8 cellular contexts compared by ENCODE assay signal in the genomic region with DNA sequence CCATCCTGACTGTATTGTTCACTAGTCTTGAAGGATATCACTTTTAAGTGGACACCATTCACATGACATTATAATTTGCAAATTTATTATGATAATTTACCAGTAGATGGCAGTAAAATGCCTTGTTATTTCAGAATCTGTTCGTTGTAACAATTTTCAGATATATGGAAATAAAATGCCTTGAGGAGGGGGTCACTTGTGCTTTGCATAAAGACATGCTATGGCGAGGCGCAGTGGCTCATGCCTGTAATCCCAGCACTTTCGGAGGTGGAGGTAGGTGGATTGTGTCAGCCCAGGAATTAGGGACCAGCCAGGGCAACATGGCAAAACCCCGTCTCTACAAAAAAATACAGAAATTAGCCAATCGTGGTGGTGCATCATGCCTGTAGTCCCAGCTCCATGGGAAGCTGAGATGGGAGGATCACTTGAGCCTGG. TPM values are rescaled to one million over a fixed set of nuclear protein-coding genes. Genes with fewer than 3 reads are reported as not detected.
DNase-seq lines count a peak whose midpoint lies in the region; TF ChIP-seq lines count a peak whose summit lies in the region.

No MANE protein-coding gene starts in this region.

- H3K4me3 ChIP-seq in Karpas-422 (ENCODE audit: low read length) (peak overlapping the region; percentile 54; the same call in 1 of the 2 replicates), PC-9 (no peak overlapping the region), prostate gland (no peak overlapping the region)

- H3K4me1 ChIP-seq in Karpas-422 (ENCODE audit: low read length): peaks cover 6% of the 10 kb centered on the region
- H3K4me1 ChIP-seq in PC-9 (replicated peaks; ENCODE audit: insufficient read depth): no peaks in the 10 kb centered on the region
- H3K4me1 ChIP-seq in prostate gland (replicated peaks): no peaks in the 10 kb centered on the region

- H3K36me3 ChIP-seq in Karpas-422 (ENCODE audit: insufficient read depth, low read length) (no peaks in the 10 kb centered on the region), PC-9 (ENCODE audit: low read depth) (no peaks in the 10 kb centered on the region), prostate gland (no peaks in the 10 kb centered on the region)

- no peak for TF ChIP-seq POLR2A in prostate gland (IDR thresholded peaks at IDR 0.05)

- BruUV-seq in PC-9 (replicated peaks; lab: Mats Ljungman, UMichigan): no TSS peak

- no peak overlapping the region for H3K27ac ChIP-seq in Karpas-422 (ENCODE audit: low read length)
- no peak overlapping the region for H3K27ac ChIP-seq in PC-9
- no peak overlapping the region for H3K27ac ChIP-seq in prostate gland

- H4K20me1 ChIP-seq in Karpas-422 (ENCODE audit: insufficient read depth, low read depth, low read length) (no peaks in the 10 kb centered on the region), PC-9 (ENCODE audit: insufficient read depth) (no peaks in the 10 kb centered on the region)

- H3K9me2 ChIP-seq in Karpas-422 (replicated peaks; ENCODE audit: insufficient read depth, low read length) (no peaks in the 10 kb centered on the region), PC-9 (ENCODE audit: insufficient read depth) (no peaks in the 10 kb centered on the region)

- peak overlapping the region; percentile 82 for H3K4me2 ChIP-seq in Karpas-422 (ENCODE audit: low read depth, low read length, poor library complexity, severe bottlenecking)
- peak overlapping the region; percentile 65 for H3K4me2 ChIP-seq in PC-9

- no peaks in the 10 kb centered on the region for H3K79me2 ChIP-seq in Karpas-422 (ENCODE audit: low read length)
- no peaks in the 10 kb centered on the region for H3K79me2 ChIP-seq in PC-9 (ENCODE audit: low read depth)

- DNase-seq in DMS79 (lab: John Stamatoyannopoulos, UW): peak; percentile 23
- DNase-seq in Karpas-422: peak; percentile 85
- peak; percentile 10 to 52 for DNase-seq in PC-9
- DNase-seq in fibroblast of gingiva (ENCODE audit: low read depth): peak; percentile 33
- DNase-seq in prostate gland (ENCODE audit: low spot score): no peak
- DNase-seq in effector CD4-positive, alpha-beta T cell: no peak
- DNase-seq in NCI-H187 (lab: John Stamatoyannopoulos, UW): no peak
- no peak for DNase-seq in putamen (ENCODE audit: low spot score)

- peak; percentile 72 for TF ChIP-seq CTCF in PC-9 (conservative IDR thresholded peaks at IDR 0.05)
- TF ChIP-seq CTCF in prostate gland (IDR thresholded peaks at IDR 0.05): peak in 3 of 4 experiments; percentile 40 to 53 (median 44)

- H2AFZ ChIP-seq in Karpas-422 (ENCODE audit: low read length): no peak overlapping the region; the same call in 1 of the 2 replicates
- no peak overlapping the region for H2AFZ ChIP-seq in PC-9

- H3K27me3 ChIP-seq in Karpas-422 (ENCODE audit: low read length) (no peaks in the 10 kb centered on the region), PC-9 (ENCODE audit: insufficient read depth, low read depth) (no peaks in the 10 kb centered on the region), prostate gland (replicated peaks; ENCODE audit: insufficient read depth) (no peaks in the 10 kb centered on the region)

- H3K9me3 ChIP-seq in Karpas-422 (ENCODE audit: low read length): no peaks in the 10 kb centered on the region
- no peaks in the 10 kb centered on the region for H3K9me3 ChIP-seq in PC-9 (ENCODE audit: insufficient read depth, low read depth)
- no peaks in the 10 kb centered on the region for H3K9me3 ChIP-seq in prostate gland

- H3F3A ChIP-seq in PC-9 (ENCODE audit: insufficient read depth, low read depth): peaks cover 2% of the 10 kb centered on the region; the same call in 1 of the 2 replicates

- WGBS in prostate gland: 15% methylated on average over 6 of the region's 6 CpGs

- POLR2A ChIA-PET in PC-9 (lab: Charles Lee; ENCODE audit: unreplicated experiment): interaction anchor here (0.6 to 0.7 kb wide), 3 partner anchors 183 to 630 kb away, joined by 5 to 6 read pairs (median 6); no protein-coding TSS in a partner anchor

- H3K9ac ChIP-seq in Karpas-422 (ENCODE audit: low read length): no peak overlapping the region; the same call in 1 of the 2 replicates

- CTCF ChIA-PET in PC-9 (lab: Charles Lee): interaction anchor here (0.7 kb wide), 1 partner anchor 453 kb away, joined by 3 read pairs; no protein-coding TSS in a partner anchor

- intact Hi-C loops in PC-9 (cut with micrococcal nuclease; ENCODE audit: unreplicated experiment) (loop anchor here (1.0 to 10.0 kb wide), 6 partner anchors 38 to 620 kb away; partner anchors contain the start of genes CEP250, GGT7, GSS and MYH7B), prostate gland (cut with DNase I) (no loop called here)

RNA-seq across cellular contexts. Expression of gene NCOA6, which starts 9.0 kb away (rescaled TPM):
- 13.0 and 15.4 TPM in 2 replicates for total RNA-seq in Karpas-422 (2014; rRNA removed; shearing (Covaris generic); ENCODE audit: low replicate concordance)
- total RNA-seq in PC-9 (2021): 26.7 and 35.1 TPM in 2 replicates
- total RNA-seq in prostate gland: 10 to 100 TPM; 19.6 to 43.7 TPM

RNA-seq across cellular contexts. Expression of gene GGT7, which starts 38.2 kb away (rescaled TPM):
- not detected in 2 replicates for total RNA-seq in Karpas-422 (2014; rRNA removed; shearing (Covaris generic); ENCODE audit: low replicate concordance)
- 6.5 and 9.4 TPM in 2 replicates for total RNA-seq in PC-9 (2021)
- 10 to 100 TPM; 22.0 to 28.3 TPM for total RNA-seq in prostate gland

RNA-seq across cellular contexts. Expression of gene ACSS2, which starts 41.9 kb away (rescaled TPM):
- 0.79 and 6.5 TPM in 2 replicates for total RNA-seq in Karpas-422 (2014; rRNA removed; shearing (Covaris generic); ENCODE audit: low replicate concordance)
- total RNA-seq in PC-9 (2021) (81.1 and 108 TPM in 2 replicates), prostate gland (10 to 100 TPM; 37.4 to 44.2 TPM)

Comparison
In these comparisons a context has a peak if more than half of its experiments do, and no peak if none do; other contexts are left out.
1. DNase-seq: peak in DMS79 (single experiment), Karpas-422 (single experiment), PC-9 (2 of 2) and fibroblast of gingiva (single experiment); none in prostate gland (single experiment), effector CD4-positive, alpha-beta T cell (single experiment), NCI-H187 (0 of 2) and putamen (single experiment).